Comparison of ENCODE assay signal across 16 cellular contexts in the genomic region with DNA sequence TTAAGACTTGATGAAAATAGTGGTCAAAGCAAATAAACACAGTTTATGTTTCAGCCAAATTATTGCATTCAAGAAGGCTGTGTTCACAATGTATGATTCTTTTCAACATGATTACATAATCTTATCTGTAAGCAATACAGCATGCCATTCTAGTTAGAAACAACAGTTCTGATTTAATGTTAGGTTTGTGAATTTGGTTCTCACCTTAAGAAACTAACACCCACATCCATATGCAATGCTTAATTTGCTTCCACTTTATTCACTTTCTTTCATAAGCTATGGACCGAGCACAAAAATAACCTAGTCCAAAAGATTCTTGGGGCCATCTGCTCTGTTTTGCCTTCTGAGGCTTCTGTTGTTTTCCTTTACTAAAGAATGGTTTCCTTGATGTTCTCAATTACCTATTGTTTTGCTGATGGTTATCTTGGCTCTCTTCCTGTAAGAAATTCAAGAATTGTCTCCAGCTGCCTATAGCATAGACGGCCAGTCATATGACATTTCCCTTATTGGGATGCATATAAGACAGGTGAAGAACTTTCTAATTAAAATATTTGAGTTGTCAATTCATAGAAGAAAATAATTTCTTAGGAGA.
"Had no signal": no experiment of that assay in that cellular context is flagged by ENCODE, and none has a peak within 500 bp of the region (broad histone marks: within the 10 kb centered on the region; RNA-seq: fewer than 3 reads in every experiment).

No MANE protein-coding gene starts in this region.

- H3K4me1 ChIP-seq: esophagus squamous epithelium, foreskin keratinocyte, parathyroid adenoma, right atrium auricular region had no signal

- H3K36me3 ChIP-seq: esophagus squamous epithelium, heart right ventricle, left ventricle myocardium inferior, right atrium auricular region had no signal

- DNase-seq: activated CD4-positive, alpha-beta T cell treated with anti-CD3 and anti-CD28 coated beads for 48 hours; activated CD8-positive, alpha-beta memory T cell treated with anti-CD3 and anti-CD28 coated beads, Interleukin-2, amount 50 U/mL, for 48 hours; activated CD8-positive, alpha-beta T cell treated with anti-CD3 and anti-CD28 coated beads, Interleukin-2, amount 10 ng/mL, durations not matched to agents 7 days and 5 days; activated naive CD8-positive, alpha-beta T cell treated with anti-CD3 and anti-CD28 coated beads, Interleukin-2, amount 10 ng/mL, durations not matched to agents 7 days and 5 days; esophagus squamous epithelium; foreskin keratinocyte; heart right ventricle; kidney; left ventricle myocardium inferior; mesenchymal stem cell; T-helper 9 cell; trophoblast cell had no signal

- H3K79me2 ChIP-seq: parathyroid adenoma had no signal

- H3K9me3 Mint-ChIP-seq: activated naive CD8-positive, alpha-beta T cell treated with anti-CD3 and anti-CD28 coated beads, Interleukin-2, amount 10 ng/mL, durations not matched to agents 7 days and 5 days had no signal

- ATAC-seq: activated CD8-positive, alpha-beta T cell treated with anti-CD3 and anti-CD28 coated beads, Interleukin-2, amount 10 ng/mL, durations not matched to agents 7 days and 5 days; foreskin keratinocyte; heart right ventricle; stimulated activated effector memory CD8-positive, alpha-beta T cell treated with anti-CD3 and anti-CD28 coated beads, Interleukin-12 subunit alpha, Interleukin-12 subunit beta, amount 100 ng/mL, for 72 hours had no signal

- H3K36me3 Mint-ChIP-seq: activated naive CD8-positive, alpha-beta T cell treated with anti-CD3 and anti-CD28 coated beads, Interleukin-2, amount 10 ng/mL, durations not matched to agents 7 days and 5 days; stimulated activated effector memory CD8-positive, alpha-beta T cell treated with anti-CD3 and anti-CD28 coated beads, Interleukin-12 subunit alpha, Interleukin-12 subunit beta, amount 100 ng/mL, for 72 hours had no signal

- H3K27ac ChIP-seq: esophagus squamous epithelium, foreskin keratinocyte, heart right ventricle, left ventricle myocardium inferior, parathyroid adenoma, right atrium auricular region, skin epidermis had no signal

- H3K27me3 ChIP-seq: esophagus squamous epithelium, foreskin keratinocyte, heart right ventricle, right atrium auricular region had no signal

- H3K9me3 ChIP-seq: esophagus squamous epithelium, right atrium auricular region had no signal

- H3K4me3 ChIP-seq: esophagus squamous epithelium, heart right ventricle, left ventricle myocardium inferior, right atrium auricular region, skin epidermis had no signal

- H3K4me1 Mint-ChIP-seq: activated naive CD8-positive, alpha-beta T cell treated with anti-CD3 and anti-CD28 coated beads, Interleukin-2, amount 10 ng/mL, durations not matched to agents 7 days and 5 days; stimulated activated effector memory CD8-positive, alpha-beta T cell treated with anti-CD3 and anti-CD28 coated beads, Interleukin-12 subunit alpha, Interleukin-12 subunit beta, amount 100 ng/mL, for 72 hours had no signal

- H3K9ac ChIP-seq: parathyroid adenoma had no signal

- H3K4me3 Mint-ChIP-seq: activated CD8-positive, alpha-beta T cell treated with anti-CD3 and anti-CD28 coated beads, Interleukin-2, amount 10 ng/mL, durations not matched to agents 7 days and 5 days; activated naive CD8-positive, alpha-beta T cell treated with anti-CD3 and anti-CD28 coated beads, Interleukin-2, amount 10 ng/mL, durations not matched to agents 7 days and 5 days; stimulated activated effector memory CD8-positive, alpha-beta T cell treated with anti-CD3 and anti-CD28 coated beads, Interleukin-12 subunit alpha, Interleukin-12 subunit beta, amount 100 ng/mL, for 72 hours had no signal

- H3K27me3 Mint-ChIP-seq: activated naive CD8-positive, alpha-beta T cell treated with anti-CD3 and anti-CD28 coated beads, Interleukin-2, amount 10 ng/mL, durations not matched to agents 7 days and 5 days had no signal

- H3K27ac Mint-ChIP-seq: activated CD8-positive, alpha-beta T cell treated with anti-CD3 and anti-CD28 coated beads, Interleukin-2, amount 10 ng/mL, durations not matched to agents 7 days and 5 days; activated naive CD8-positive, alpha-beta T cell treated with anti-CD3 and anti-CD28 coated beads, Interleukin-2, amount 10 ng/mL, durations not matched to agents 7 days and 5 days; stimulated activated effector memory CD8-positive, alpha-beta T cell treated with anti-CD3 and anti-CD28 coated beads, Interleukin-12 subunit alpha, Interleukin-12 subunit beta, amount 100 ng/mL, for 72 hours had no signal
